ENCODE assay signal across 1 cellular context in genomic region chr12:77152623-77153193, GRCh38.
TF ChIP-seq lines count a peak whose summit lies in the region.

No MANE protein-coding gene starts in this region.

TF ChIP-seq in Ishikawa, 13 proteins besides CTCF, POLR2A, EP300 and RAD21 (continued from another document):
- no peak for TF ChIP-seq EGR1 (IDR thresholded peaks at IDR 0.05)
- TF ChIP-seq FOXM1 (IDR thresholded peaks at IDR 0.05; ENCODE audit: borderline replicate concordance, low read depth), result no peak
- TF ChIP-seq TAF1 (IDR thresholded peaks at IDR 0.05; ENCODE audit: low read depth), result no peak
- TF ChIP-seq CREB1 (IDR thresholded peaks at IDR 0.05; ENCODE audit: low read depth), result no peak
- TF ChIP-seq TEAD4 (IDR thresholded peaks at IDR 0.05), result no peak
- no peak for TF ChIP-seq USF1 (IDR thresholded peaks at IDR 0.05)
- no peak for TF ChIP-seq CEBPB (IDR thresholded peaks at IDR 0.05)
